1 cellular context compared by ENCODE assay signal in the genomic region with DNA sequence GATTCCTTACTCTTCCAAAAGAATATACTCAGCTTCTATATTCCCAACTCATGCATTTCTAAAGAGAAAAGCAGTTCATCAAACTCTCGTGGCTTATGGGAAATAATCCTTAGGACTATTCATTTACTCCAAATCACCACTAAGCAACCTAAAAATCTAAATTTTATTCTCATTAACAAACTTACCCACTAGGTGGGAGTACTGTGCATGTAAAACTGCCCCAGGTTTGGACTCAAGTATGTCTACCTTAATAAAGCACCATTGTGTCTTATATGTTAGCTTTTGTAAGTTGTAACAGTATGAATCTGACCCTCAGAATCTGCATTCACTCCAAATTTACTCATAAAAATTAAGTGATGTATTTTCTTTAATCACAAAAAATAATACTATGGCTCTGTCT.
TF ChIP-seq lines count a peak whose summit lies in the region.

No MANE protein-coding gene starts in this region.

TF ChIP-seq in GM12878, 131 proteins besides CTCF, POLR2A, EP300 and RAD21 (continued from another document):
- TF ChIP-seq YY1 (IDR thresholded peaks at IDR 0.05; ENCODE audit: low read depth, low read length): no peak
- TF ChIP-seq, protein P1, sequence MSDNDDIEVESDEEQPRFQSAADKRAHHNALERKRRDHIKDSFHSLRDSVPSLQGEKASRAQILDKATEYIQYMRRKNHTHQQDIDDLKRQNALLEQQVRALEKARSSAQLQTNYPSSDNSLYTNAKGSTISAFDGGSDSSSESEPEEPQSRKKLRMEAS (IDR thresholded peaks at IDR 0.05; ENCODE audit: low read depth, low read length): no peak
- no peak for TF ChIP-seq SRF (IDR thresholded peaks at IDR 0.05; ENCODE audit: low read depth in 2 of 2, low read length in 2 of 2)
- TF ChIP-seq, protein P2, sequence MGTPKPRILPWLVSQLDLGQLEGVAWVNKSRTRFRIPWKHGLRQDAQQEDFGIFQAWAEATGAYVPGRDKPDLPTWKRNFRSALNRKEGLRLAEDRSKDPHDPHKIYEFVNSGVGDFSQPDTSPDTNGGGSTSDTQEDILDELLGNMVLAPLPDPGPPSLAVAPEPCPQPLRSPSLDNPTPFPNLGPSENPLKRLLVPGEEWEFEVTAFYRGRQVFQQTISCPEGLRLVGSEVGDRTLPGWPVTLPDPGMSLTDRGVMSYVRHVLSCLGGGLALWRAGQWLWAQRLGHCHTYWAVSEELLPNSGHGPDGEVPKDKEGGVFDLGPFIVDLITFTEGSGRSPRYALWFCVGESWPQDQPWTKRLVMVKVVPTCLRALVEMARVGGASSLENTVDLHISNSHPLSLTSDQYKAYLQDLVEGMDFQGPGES (IDR thresholded peaks at IDR 0.05): no peak
- no peak for TF ChIP-seq ZZZ3 (IDR thresholded peaks at IDR 0.05; ENCODE audit: control insufficient read depth, insufficient read length, low read depth)
- no peak for TF ChIP-seq LARP7 (IDR thresholded peaks at IDR 0.05)
- no peak for TF ChIP-seq RELA (IDR thresholded peaks at IDR 0.05; ENCODE audit: borderline replicate concordance, partially characterized antibody)
